ENCODE assay signal across 14 cellular contexts in the genomic region with DNA sequence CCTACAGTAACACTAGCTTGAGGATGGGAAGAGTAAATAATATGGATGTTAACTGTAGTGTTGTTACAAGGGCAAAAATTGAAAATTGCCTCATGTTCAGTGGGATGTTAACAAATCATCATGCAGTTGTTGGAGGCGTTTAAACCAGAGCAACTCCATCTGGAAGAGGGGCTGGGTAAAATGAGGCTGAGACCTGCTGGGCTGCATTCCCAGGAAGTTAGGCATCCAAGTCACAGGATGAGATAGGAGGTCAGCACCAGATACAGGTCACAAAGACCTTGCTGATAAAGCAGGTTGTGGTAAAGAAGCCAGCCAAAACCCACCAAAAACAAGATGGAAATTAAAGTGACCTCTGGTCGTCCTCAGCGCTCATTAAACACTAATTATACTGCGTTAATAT.
DNase-seq lines count a peak whose midpoint lies in the region; ATAC-seq and TF ChIP-seq lines count a peak whose summit lies in the region.
"Had no signal": no experiment of that assay in that cellular context is flagged by ENCODE, and none has a peak within 500 bp of the region (broad histone marks: within the 10 kb centered on the region; RNA-seq: fewer than 3 reads in every experiment).

No MANE protein-coding gene starts in this region.

- intact Hi-C loops in vagina (cut with DNase I) (no loop called here), dorsolateral prefrontal cortex (cut with DNase I) (loop anchor here in 1 of 2 donors (10.0 kb wide), 1 partner anchor 219 kb away; no protein-coding TSS in a partner anchor)

- H3K27me3 Mint-ChIP-seq in naive thymus-derived CD8-positive, alpha-beta T cell, result peaks cover 6 to 28% (median 10%) of the 10 kb centered on the region in 5 donors

- no peak overlapping the region for H2AFZ ChIP-seq in MM.1S (ENCODE audit: low read length)

- no peaks in the 10 kb centered on the region for H3K27me3 ChIP-seq in MM.1S (replicated peaks; ENCODE audit: insufficient read depth, low read length)
- no peaks in the 10 kb centered on the region for H3K27me3 ChIP-seq in vagina
- peaks cover 0 to 22% (median 0%) of the 10 kb centered on the region in 45 donors for H3K27me3 ChIP-seq in dorsolateral prefrontal cortex

- H3K36me3 Mint-ChIP-seq in naive thymus-derived CD8-positive, alpha-beta T cell, result no peaks in the 10 kb centered on the region

- H3K4me1 Mint-ChIP-seq in naive thymus-derived CD8-positive, alpha-beta T cell, result peaks cover 0 to 2% (median 0%) of the 10 kb centered on the region in 4 donors
- H3K4me1 Mint-ChIP-seq: B cell had no signal

- no peaks in the 10 kb centered on the region for H3K9me3 Mint-ChIP-seq in naive thymus-derived CD8-positive, alpha-beta T cell
- H3K9me3 Mint-ChIP-seq: CD4-positive, alpha-beta T cell had no signal

- H3K9me3 ChIP-seq in MM.1S (replicated peaks; ENCODE audit: insufficient read depth, low read length) (no peaks in the 10 kb centered on the region), vagina (no peaks in the 10 kb centered on the region)

- H3K4me1 ChIP-seq in MM.1S (ENCODE audit: low read length) (peaks cover 56% of the 10 kb centered on the region), vagina (peaks cover 24% of the 10 kb centered on the region)

- TF ChIP-seq CTCF in MM.1S (IDR thresholded peaks at IDR 0.05; ENCODE audit: low read length) (no peak), vagina (IDR thresholded peaks at IDR 0.05) (no peak), dorsolateral prefrontal cortex (IDR thresholded peaks at IDR 0.05 in 54 of 56, conservative IDR thresholded peaks at IDR 0.05 in 2 of 56; ENCODE audit: low read depth in 1 of 56, partially characterized antibody in 56 of 56) (no peak)

- ATAC-seq in naive thymus-derived CD8-positive, alpha-beta T cell, result no peak

- peaks cover 77% of the 10 kb centered on the region for H3K79me2 ChIP-seq in MM.1S (ENCODE audit: low read length)

- peak; percentile 62 for DNase-seq in ELF-1 (ENCODE audit: low read depth, low spot score)
- DNase-seq in MM.1S, result no peak
- peak; percentile 82 for DNase-seq in islet precursor cell
- no peak for DNase-seq in vagina (ENCODE audit: extremely low spot score in 2 of 2)
- DNase-seq in HEK293T (ENCODE audit: extremely low spot score), result no peak
- no peak for DNase-seq in dorsolateral prefrontal cortex
- no peak for DNase-seq in naive thymus-derived CD8-positive, alpha-beta T cell
- DNase-seq: C1 segment of cervical spinal cord; CD4-positive, alpha-beta T cell; DMS153; EL; GDM1; H7 had no signal

- peaks cover 34% of the 10 kb centered on the region for H3F3A ChIP-seq in MM.1S (ENCODE audit: insufficient read depth, low read length)

- no peak overlapping the region for H3K4me3 ChIP-seq in MM.1S (ENCODE audit: low read length)
- no peak overlapping the region for H3K4me3 ChIP-seq in vagina
- H3K4me3 ChIP-seq in dorsolateral prefrontal cortex, result no peak overlapping the region

- H3K27ac Mint-ChIP-seq in naive thymus-derived CD8-positive, alpha-beta T cell, result no peak overlapping the region
- H3K27ac Mint-ChIP-seq: B cell; CD4-positive, alpha-beta T cell had no signal

- H3K4me3 Mint-ChIP-seq in naive thymus-derived CD8-positive, alpha-beta T cell, result no peak overlapping the region
- H3K4me3 Mint-ChIP-seq: B cell; CD4-positive, alpha-beta T cell had no signal

- TF ChIP-seq POLR2A in vagina (IDR thresholded peaks at IDR 0.05), result no peak

- POLR2A ChIA-PET in HEK293T (lab: Yijun Ruan, JAX), result no interaction called here
- POLR2A ChIA-PET in naive thymus-derived CD8-positive, alpha-beta T cell (lab: Charles Lee), result no interaction called here

- no peak overlapping the region for H3K9ac ChIP-seq in MM.1S (ENCODE audit: low read length)

- H3K27ac ChIP-seq in MM.1S (ENCODE audit: low read length) (peak overlapping the region; percentile 92; the same call in 1 of the 2 replicates), vagina (peak overlapping the region; percentile 4), dorsolateral prefrontal cortex (no peak overlapping the region)

- no peaks in the 10 kb centered on the region for H3K9me2 ChIP-seq in MM.1S (replicated peaks; ENCODE audit: insufficient read depth, low read length)

- CTCF ChIA-PET in HEK293T (lab: Yijun Ruan, JAX), result no interaction called here

- H3K4me2 ChIP-seq in MM.1S (ENCODE audit: low read depth, low read length), result peak overlapping the region; percentile 83; the same call in 1 of the 2 replicates

- H4K20me1 ChIP-seq in MM.1S (ENCODE audit: insufficient read depth, low read length), result no peaks in the 10 kb centered on the region

- H3K36me3 ChIP-seq in MM.1S (replicated peaks; ENCODE audit: insufficient read depth, low read length) (no peaks in the 10 kb centered on the region), vagina (no peaks in the 10 kb centered on the region)

TF ChIP-seq in HEK293T, 16 proteins besides CTCF, POLR2A, EP300 and RAD21:
- TF ChIP-seq L3MBTL2 (conservative IDR thresholded peaks at IDR 0.05) (no peak), HDGF (IDR thresholded peaks at IDR 0.05; ENCODE audit: borderline replicate concordance) (no peak), LEF1 (IDR thresholded peaks at IDR 0.05; ENCODE audit: borderline replicate concordance) (no peak), FOXM1 (IDR thresholded peaks at IDR 0.05; ENCODE audit: borderline replicate concordance) (no peak)

Comparison
In these comparisons a context has a peak if more than half of its experiments do, and no peak if none do; other contexts are left out.
1. DNase-seq: peak in ELF-1 (single experiment) and islet precursor cell (single experiment); none in MM.1S (single experiment), vagina (0 of 2), HEK293T (single experiment), dorsolateral prefrontal cortex (0 of 10) and naive thymus-derived CD8-positive, alpha-beta T cell (0 of 10).
2. H3K27ac ChIP-seq: peak in MM.1S (single experiment) and vagina (single experiment); none in dorsolateral prefrontal cortex (0 of 59).